8 cellular contexts compared by ENCODE assay signal in the genomic region with DNA sequence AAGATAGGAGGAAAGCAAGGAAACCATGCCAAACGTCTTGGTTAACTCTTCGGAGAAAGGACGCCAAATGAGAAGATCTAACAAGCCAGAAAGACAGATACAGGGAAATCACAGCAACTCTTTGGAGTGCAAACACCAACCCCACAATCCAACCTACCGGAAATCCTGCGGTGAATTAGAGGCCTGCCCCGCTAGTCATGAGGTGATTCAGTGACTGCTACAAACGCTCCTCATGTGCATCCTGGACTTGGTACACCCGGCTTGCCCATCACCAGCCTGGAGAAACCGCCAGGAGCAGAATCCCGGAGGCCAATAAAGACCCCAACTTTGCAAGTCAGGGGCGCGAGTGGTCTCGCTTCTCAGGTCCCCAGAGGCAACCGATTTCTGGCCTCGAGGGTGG. TPM values are rescaled to one million over a fixed set of nuclear protein-coding genes. Genes with fewer than 3 reads are reported as not detected.
DNase-seq lines count a peak whose midpoint lies in the region; ATAC-seq and TF ChIP-seq lines count a peak whose summit lies in the region.
"Not testable (repeated sequence)": the region's sequence is repeated elsewhere in the genome, so short reads cannot be mapped to it uniquely, and the experiment has no call there.

No MANE protein-coding gene starts in this region.

- not testable (repeated sequence) for H3K36me3 Mint-ChIP-seq in T-helper 17 cell (ENCODE audit: low read depth); activated naive CD8-positive, alpha-beta T cell treated with anti-CD3 and anti-CD28 coated beads for 36 hours

- in situ Hi-C loops in gastrocnemius medialis (cut with MboI; ENCODE audit: low sequenced_read_pairs in 4 of 4): not testable (repeated sequence)

- TF ChIP-seq CTCF in lower leg skin (IDR thresholded peaks at IDR 0.05); gastrocnemius medialis (IDR thresholded peaks at IDR 0.05 in 4 of 5, conservative IDR thresholded peaks at IDR 0.05 in 1 of 5): not testable (repeated sequence)

- ATAC-seq in GM18517 (IDR thresholded peaks at IDR 0.05; ENCODE audit: unreplicated experiment): peak; percentile 48
- ATAC-seq in HG03378 (IDR thresholded peaks at IDR 0.05; ENCODE audit: unreplicated experiment): peak; percentile 65
- ATAC-seq in T-helper 17 cell: peak; percentile 59
- peak; percentile 87 for ATAC-seq in esophagus mucosa
- ATAC-seq in gastrocnemius medialis: not testable (repeated sequence)
- peak; percentile 65 for ATAC-seq in aorta (ENCODE audit: low FRiP score)

- H3K4me1 ChIP-seq in gastrocnemius medialis; aorta (ENCODE audit: control insufficient read depth in 1 of 2, insufficient read depth in 2 of 2, low read length in 2 of 2): not testable (repeated sequence)

- H3K27me3 Mint-ChIP-seq in T-helper 17 cell; activated naive CD8-positive, alpha-beta T cell treated with anti-CD3 and anti-CD28 coated beads for 36 hours: not testable (repeated sequence)

- H3K27me3 ChIP-seq in gastrocnemius medialis; aorta (ENCODE audit: control insufficient read depth in 1 of 2, insufficient read depth in 2 of 2, low read length in 1 of 2): not testable (repeated sequence)

- intact Hi-C loops in lower leg skin (cut with DNase I; ENCODE audit: low total_unique reads); gastrocnemius medialis (cut with DNase I; ENCODE audit: low total_unique reads); aorta (cut with DNase I): not testable (repeated sequence)

- H3K27ac ChIP-seq in gastrocnemius medialis: peak overlapping the region in 3 of 4 donors; percentile 57 to 79 (median 70)
- H3K27ac ChIP-seq in aorta (ENCODE audit: low read depth in 1 of 2, low read length in 2 of 2): not testable (repeated sequence)

- H3K4me1 Mint-ChIP-seq in T-helper 17 cell; activated naive CD8-positive, alpha-beta T cell treated with anti-CD3 and anti-CD28 coated beads for 36 hours: not testable (repeated sequence)

- H3K4me3 ChIP-seq in lower leg skin (ENCODE audit: low read depth, poor library complexity, severe bottlenecking) (peak overlapping the region; percentile 48), gastrocnemius medialis (peak overlapping the region; percentile 62 to 83 (median 72)), aorta (ENCODE audit: low read length in 2 of 2) (peak overlapping the region in 1 of 2 donors; percentile 12)

- H3K36me3 ChIP-seq in gastrocnemius medialis; aorta (ENCODE audit: control insufficient read depth in 1 of 2, insufficient read depth in 2 of 2, low read length in 1 of 2): not testable (repeated sequence)

- H3K4me3 Mint-ChIP-seq in T-helper 17 cell: peak overlapping the region; percentile 98
- peak overlapping the region; percentile 89 for H3K4me3 Mint-ChIP-seq in activated naive CD8-positive, alpha-beta T cell treated with anti-CD3 and anti-CD28 coated beads for 36 hours

- not testable (repeated sequence) for TF ChIP-seq POLR2A in lower leg skin (IDR thresholded peaks at IDR 0.05); gastrocnemius medialis (IDR thresholded peaks at IDR 0.05)

- 10% methylated on average over 2 of the region's 15 CpGs; no CpG with 5 or more reads in 1 of the 2 donors for WGBS in lower leg skin, 2 donors
- WGBS in aorta, 2 donors: 0 to 1% methylated on average over 6 to 7 of the region's 15 CpGs

- DNase-seq in T-helper 17 cell: peak in 1 of 3 donors; percentile 17
- peak; percentile 7 for DNase-seq in activated naive CD8-positive, alpha-beta T cell treated with anti-CD3 and anti-CD28 coated beads for 36 hours
- not testable (repeated sequence) for DNase-seq in lower leg skin (ENCODE audit: low spot score in 2 of 2); gastrocnemius medialis; aorta

- not testable (repeated sequence) for H3K27ac Mint-ChIP-seq in T-helper 17 cell; activated naive CD8-positive, alpha-beta T cell treated with anti-CD3 and anti-CD28 coated beads for 36 hours

- H3K9me3 Mint-ChIP-seq in activated naive CD8-positive, alpha-beta T cell treated with anti-CD3 and anti-CD28 coated beads for 36 hours: not testable (repeated sequence)

- not testable (repeated sequence) for H3K9me3 ChIP-seq in T-helper 17 cell (ENCODE audit: control insufficient read depth, low read length, poor library complexity, severe bottlenecking); gastrocnemius medialis; aorta (ENCODE audit: control insufficient read depth, low read length)

RNA-seq across cellular contexts. Expression of a gene that starts 0.8 kb away (rescaled TPM):
- total RNA-seq in T-helper 17 cell: 100 to 1,000 TPM in 1 of 2 donors, 10 to 100 TPM in 1; 98.8 to 125 TPM
- 10 to 100 TPM; 17.7 to 17.8 TPM for total RNA-seq in activated naive CD8-positive, alpha-beta T cell treated with anti-CD3 and anti-CD28 coated beads for 36 hours
- total RNA-seq in esophagus mucosa: 17.6 TPM
- 10 to 100 TPM in 1 of 4 donors, 1 to 10 TPM in 3; 8.4 to 11.6 (median 9.4) TPM for total RNA-seq in lower leg skin
- 1 to 10 TPM; 1.6 to 3.3 (median 2.7) TPM for total RNA-seq in gastrocnemius medialis
- total RNA-seq in aorta: 10 to 100 TPM; 43.8 to 66.0 TPM
- polyA plus RNA-seq in aorta: 10 to 100 TPM; 23.0 to 23.3 TPM
